ENCODE assay signal across 19 cellular contexts in genomic region chr2:226151157-226151556, GRCh38.
DNase-seq lines count a peak whose midpoint lies in the region; ATAC-seq and TF ChIP-seq lines count a peak whose summit lies in the region.
"Had no signal": no experiment of that assay in that cellular context is flagged by ENCODE, and none has a peak within 500 bp of the region (broad histone marks: within the 10 kb centered on the region; RNA-seq: fewer than 3 reads in every experiment).

No MANE protein-coding gene starts in this region.

- no peaks in the 10 kb centered on the region for H4K20me1 ChIP-seq in HCT116 (ENCODE audit: insufficient read depth)

- no peak for DNase-seq in HCT116 (ENCODE audit: low read depth, low spot score)
- peak; percentile 44 for DNase-seq in choroid plexus epithelial cell (ENCODE audit: low read depth)
- DNase-seq in myocyte (ENCODE audit: low read depth) = peak; percentile 29
- no peak for DNase-seq in GM03348 (ENCODE audit: low spot score)
- DNase-seq in activated CD8-positive, alpha-beta memory T cell treated with anti-CD3 and anti-CD28 coated beads, Interleukin-2, amount 50 U/mL, for 4 hours = no peak
- DNase-seq in stimulated activated CD4-positive, alpha-beta T cell treated with anti-CD3 and anti-CD28 coated beads, Interleukin-12 subunit alpha, Interleukin-12 subunit beta, amount 100 ng/mL, for 4 hours = no peak
- DNase-seq: activated CD4-positive, alpha-beta T cell treated with anti-CD3 and anti-CD28 coated beads for 36 hours; effector memory CD8-positive, alpha-beta T cell; foreskin keratinocyte; HCEC 1CT; left lung; NCI-H1048; NCI-H2081; stimulated activated CD4-positive, alpha-beta T cell treated with anti-CD3 and anti-CD28 coated beads, Interleukin-4, amount 100 ng/mL, for 24 hours; substantia nigra had no signal

- H3K9me3 ChIP-seq in HCT116 (ENCODE audit: control insufficient read depth in 1 of 2, insufficient read depth in 1 of 2, low read depth in 1 of 2, low read length in 2 of 2) = no peaks in the 10 kb centered on the region; a peak in 1 of 4 replicates

- intact Hi-C loops in HCT116 (cut with micrococcal nuclease) = no loop called here

- RAD21 ChIA-PET in HCT116 (lab: Charles Lee; ENCODE audit: low non-redundant PET in 1 of 2, low total read pairs in 2 of 2, uncharacterized antibody in 2 of 2, unreplicated experiment in 2 of 2) = no interaction called here

- peak overlapping the region; percentile 51 for H3K4me2 ChIP-seq in HCT116 (ENCODE audit: low read length)

- H3K9me2 ChIP-seq in HCT116 (ENCODE audit: insufficient read depth) = no peaks in the 10 kb centered on the region

- CTCF ChIA-PET in HCT116 (lab: Charles Lee) = interaction anchor here (0.7 kb wide), 1 partner anchor 9 kb away, joined by 3 read pairs; no protein-coding TSS in a partner anchor

- H3K27me3 ChIP-seq in ACC112 (ENCODE audit: insufficient read depth, low read length) (no peaks in the 10 kb centered on the region), HCT116 (ENCODE audit: insufficient read depth, low read length) (no peaks in the 10 kb centered on the region)
- H3K27me3 ChIP-seq: foreskin keratinocyte, left lung had no signal

- H3K27ac ChIP-seq in ACC112 (ENCODE audit: low read depth, low read length) (no peak overlapping the region; the same call in 1 of the 2 replicates), HCT116 (ENCODE audit: low read depth, low read length) (peak overlapping the region; percentile 87)
- H3K27ac ChIP-seq: foreskin keratinocyte, left lung, skin epidermis had no signal

- ATAC-seq in HCT116 = 0 out of 2 replicates have a peak, but pooled peaks have one; percentile 33
- ATAC-seq in HG03342 (IDR thresholded peaks at IDR 0.05; ENCODE audit: unreplicated experiment) = no peak
- ATAC-seq: activated CD4-positive, alpha-beta T cell treated with anti-CD3 and anti-CD28 coated beads for 36 hours; effector memory CD8-positive, alpha-beta T cell; foreskin keratinocyte; K562; left lung had no signal

- peak overlapping the region; percentile 47 for H2AFZ ChIP-seq in ACC112 (ENCODE audit: low read length, unreplicated experiment)
- no peak overlapping the region for H2AFZ ChIP-seq in HCT116 (ENCODE audit: low read depth, low read length, poor library complexity, severe bottlenecking)

- peaks cover 4% of the 10 kb centered on the region for H3K4me1 ChIP-seq in ACC112 (ENCODE audit: control insufficient read depth, insufficient read depth, low read length, unreplicated experiment)
- peaks cover 47 to 50% of the 10 kb centered on the region in 2 experiments for H3K4me1 ChIP-seq in HCT116 (ENCODE audit: control insufficient read depth in 1 of 2, insufficient read depth in 2 of 2, low read length in 2 of 2)
- H3K4me1 ChIP-seq: foreskin keratinocyte, left lung had no signal

- no TSS peak for BruUV-seq in HCT116 (replicated peaks; lab: Mats Ljungman, UMichigan)

- POLR2A ChIA-PET in HCT116 (lab: Charles Lee) = interaction anchor here (0.8 to 1.3 kb wide), 2 partner anchors 14 to 32 kb away, joined by 3 to 5 read pairs; no protein-coding TSS in a partner anchor

- no peaks in the 10 kb centered on the region for H3K36me3 ChIP-seq in ACC112 (ENCODE audit: insufficient read depth, low read length)
- H3K36me3 ChIP-seq in HCT116 (ENCODE audit: control insufficient read depth in 1 of 2, insufficient read depth in 2 of 2, low read length in 2 of 2) = peaks cover 0 to 17% of the 10 kb centered on the region in 2 experiments; a peak in 2 of 4 replicates
- H3K36me3 ChIP-seq: left lung had no signal

- no peak for TF ChIP-seq POLR2A in HCT116 (IDR thresholded peaks at IDR 0.05; ENCODE audit: borderline replicate concordance, extremely low read depth, insufficient read depth, insufficient read length)

- no peak overlapping the region for H3K4me3 ChIP-seq in ACC112 (ENCODE audit: low read depth, low read length)
- no peak overlapping the region for H3K4me3 ChIP-seq in HCT116 (replicated peaks in 1 of 2; ENCODE audit: low read depth in 1 of 2, low read length in 2 of 2)
- no peak overlapping the region for H3K4me3 ChIP-seq in choroid plexus epithelial cell (ENCODE audit: low read depth, low read length)
- H3K4me3 ChIP-seq: K562, left lung, skin epidermis had no signal

- TF ChIP-seq RAD21 in HCT116 (IDR thresholded peaks at IDR 0.05; ENCODE audit: low read depth) = no peak

- no peaks in the 10 kb centered on the region for H3K79me2 ChIP-seq in ACC112 (ENCODE audit: control insufficient read depth, insufficient read depth, low read length, unreplicated experiment)
- H3K79me2 ChIP-seq in HCT116 (ENCODE audit: insufficient read depth, low read length) = peaks cover 24% of the 10 kb centered on the region

- H3K9ac ChIP-seq in HCT116 (ENCODE audit: low read length) = peak overlapping the region; percentile 55

- TF ChIP-seq CTCF in HCT116 (IDR thresholded peaks at IDR 0.05 in 2 of 3, conservative IDR thresholded peaks at IDR 0.05 in 1 of 3; ENCODE audit: borderline replicate concordance in 1 of 3, insufficient read depth in 1 of 3, low read depth in 2 of 3, low read length in 2 of 3) (no peak), choroid plexus epithelial cell (conservative IDR thresholded peaks at IDR 0.05; ENCODE audit: low read depth, low read length) (no peak)

TF ChIP-seq in HCT116, 20 proteins besides CTCF, POLR2A, EP300 and RAD21:
- TF ChIP-seq JUND (IDR thresholded peaks at IDR 0.05) = 0 out of 2 replicates have a peak, but pooled peaks have one; percentile 9
- no peak for TF ChIP-seq EZH2phosphoT487 (IDR thresholded peaks at IDR 0.05; ENCODE audit: borderline replicate concordance)

Comparison
In these comparisons a context has a peak if more than half of its experiments do, and no peak if none do; other contexts are left out.
1. DNase-seq: peak in choroid plexus epithelial cell (single experiment) and myocyte (single experiment); none in HCT116 (single experiment), GM03348 (single experiment), activated CD8-positive, alpha-beta memory T cell treated with anti-CD3 and anti-CD28 coated beads, Interleukin-2, amount 50 U/mL, for 4 hours (single experiment) and stimulated activated CD4-positive, alpha-beta T cell treated with anti-CD3 and anti-CD28 coated beads, Interleukin-12 subunit alpha, Interleukin-12 subunit beta, amount 100 ng/mL, for 4 hours (single experiment).